ENCODE assay signal across 1 cellular context in genomic region chr6:1368940-1369339, GRCh38.
TF ChIP-seq lines count a peak whose summit lies in the region.

No MANE protein-coding gene starts in this region.

TF ChIP-seq in HEK293, 187 proteins besides CTCF, POLR2A, EP300 and RAD21 (continued from another document and continues in another):
- TF ChIP-seq ATF2 (tag by site-specific recombination; IDR thresholded peaks at IDR 0.05; ENCODE audit: low read depth) (peak; percentile 84), ZNF768 (tag by site-specific recombination; IDR thresholded peaks at IDR 0.05) (peak; percentile 67; the same call in 1 of the 2 replicates), ZNF677 (tag by site-specific recombination; IDR thresholded peaks at IDR 0.05) (no peak), ZBTB21 (tag by site-specific recombination; IDR thresholded peaks at IDR 0.05) (peak; percentile 93), ZNF239 (tag by site-specific recombination; IDR thresholded peaks at IDR 0.05) (no peak), ZNF658 (tag by site-specific recombination; IDR thresholded peaks at IDR 0.05) (no peak), KLF16 (tag by site-specific recombination; IDR thresholded peaks at IDR 0.05) (no peak), ZNF544 (tag by site-specific recombination; IDR thresholded peaks at IDR 0.05) (no peak), ZBTB10 (tag by site-specific recombination; IDR thresholded peaks at IDR 0.05) (no peak), ZNF362 (tag by site-specific recombination; IDR thresholded peaks at IDR 0.05) (peak; percentile 52; the same call in 1 of the 2 replicates), HOXC10 (CRISPR knock-in tag; IDR thresholded peaks at IDR 0.05) (no peak), ZBTB6 (tag by site-specific recombination; IDR thresholded peaks at IDR 0.05) (no peak), KLF8 (tag by site-specific recombination; IDR thresholded peaks at IDR 0.05) (no peak), ZNF548 (tag by site-specific recombination; IDR thresholded peaks at IDR 0.05) (no peak), ZNF223 (tag by site-specific recombination; IDR thresholded peaks at IDR 0.05) (no peak), ZNF664 (tag by site-specific recombination; IDR thresholded peaks at IDR 0.05) (no peak), BCL6B (tag by site-specific recombination; IDR thresholded peaks at IDR 0.05) (no peak), INSM2 (tag by site-specific recombination; IDR thresholded peaks at IDR 0.05) (no peak), ZNF394 (tag by site-specific recombination; IDR thresholded peaks at IDR 0.05; ENCODE audit: borderline replicate concordance) (0 out of 2 replicates have a peak, but pooled peaks have one; percentile 23), ZBTB7A (tag by site-specific recombination; IDR thresholded peaks at IDR 0.05; ENCODE audit: low read depth) (no peak), ZNF785 (tag by site-specific recombination; IDR thresholded peaks at IDR 0.05) (no peak), ZNF169 (tag by site-specific recombination; IDR thresholded peaks at IDR 0.05) (no peak), ZNF513 (tag by site-specific recombination; IDR thresholded peaks at IDR 0.05) (no peak), ZXDB (tag by site-specific recombination; IDR thresholded peaks at IDR 0.05) (peak; percentile 67), ZNF114 (tag by site-specific recombination; IDR thresholded peaks at IDR 0.05) (no peak), ZNF560 (tag by site-specific recombination; IDR thresholded peaks at IDR 0.05; ENCODE audit: borderline replicate concordance) (no peak), SP2 (tag by site-specific recombination; IDR thresholded peaks at IDR 0.05) (no peak), REST (tag by site-specific recombination; IDR thresholded peaks at IDR 0.05) (no peak), ZBTB11 (tag by site-specific recombination; conservative IDR thresholded peaks at IDR 0.05; ENCODE audit: low read depth) (no peak), ZNF133 (tag by site-specific recombination; IDR thresholded peaks at IDR 0.05) (no peak), ZNF530 (tag by site-specific recombination; IDR thresholded peaks at IDR 0.05; ENCODE audit: low read depth) (no peak), GLIS1 (tag by site-specific recombination; IDR thresholded peaks at IDR 0.05) (no peak), ZNF18 (tag by site-specific recombination; IDR thresholded peaks at IDR 0.05) (no peak), ZNF777 (tag by site-specific recombination; IDR thresholded peaks at IDR 0.05; ENCODE audit: borderline replicate concordance) (no peak), ZNF645 (tag by site-specific recombination; IDR thresholded peaks at IDR 0.05) (no peak), SCRT2 (tag by site-specific recombination; IDR thresholded peaks at IDR 0.05) (no peak), ZNF776 (tag by site-specific recombination; IDR thresholded peaks at IDR 0.05; ENCODE audit: borderline replicate concordance) (no peak), ZNF19 (tag by site-specific recombination; IDR thresholded peaks at IDR 0.05; ENCODE audit: low read depth) (0 out of 2 replicates have a peak, but pooled peaks have one; percentile 10), HOXA7 (CRISPR knock-in tag; IDR thresholded peaks at IDR 0.05; ENCODE audit: borderline replicate concordance) (no peak), ZNF473 (tag by site-specific recombination; IDR thresholded peaks at IDR 0.05) (no peak)
